Comparison of ENCODE assay signal across 22 cellular contexts in the genomic region with DNA sequence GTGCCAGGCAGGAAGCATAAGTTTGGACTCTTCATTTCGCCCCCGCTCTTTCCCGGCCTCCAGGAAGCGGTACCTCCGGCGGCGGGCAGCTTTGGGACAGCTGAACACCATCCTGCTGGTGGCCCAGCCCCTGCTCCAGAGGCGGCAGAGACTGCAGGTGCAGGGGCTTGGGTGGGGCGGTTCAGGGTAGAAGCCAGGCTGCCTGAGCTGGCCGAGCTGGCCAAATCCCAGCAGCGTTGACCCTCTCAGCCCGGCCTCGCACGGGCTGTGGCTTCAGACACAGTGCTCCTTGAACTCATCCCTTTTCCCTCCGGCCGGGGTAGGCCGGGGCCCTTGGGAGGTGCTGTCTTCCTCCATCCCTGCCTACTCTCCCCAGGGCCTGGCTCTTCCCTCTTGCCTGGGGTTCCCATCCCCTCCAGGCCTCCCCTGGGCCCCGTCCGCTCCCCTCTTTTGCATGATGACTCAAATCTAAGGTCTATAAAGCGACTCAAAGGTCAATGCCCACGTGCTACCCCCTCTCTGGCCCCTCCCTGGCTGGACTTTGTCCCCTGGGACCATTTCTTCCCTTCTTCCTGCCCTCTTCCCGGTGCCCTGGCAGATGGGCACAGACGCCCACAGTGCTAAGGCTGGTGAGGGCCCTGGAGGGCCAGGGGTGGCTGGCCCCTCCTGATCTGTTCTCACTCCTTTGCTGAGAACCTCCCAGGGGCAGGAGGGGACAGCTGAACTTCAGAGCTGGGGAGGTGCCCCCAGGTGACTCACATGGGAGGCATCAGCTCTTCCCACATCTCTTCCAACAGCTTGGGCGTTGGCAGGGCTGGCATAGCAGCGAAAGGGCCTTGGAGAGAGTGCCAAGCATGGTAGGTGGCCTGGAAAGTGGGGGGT. TPM values are rescaled to one million over a fixed set of nuclear protein-coding genes. Genes with fewer than 3 reads are reported as not detected.
DNase-seq lines count a peak whose midpoint lies in the region; ATAC-seq, FAIRE-seq and TF ChIP-seq lines count a peak whose summit lies in the region.
"Had no signal": no experiment of that assay in that cellular context is flagged by ENCODE, and none has a peak within 500 bp of the region (broad histone marks: within the 10 kb centered on the region; RNA-seq: fewer than 3 reads in every experiment).

No MANE protein-coding gene starts in this region.

- CTCF ChIA-PET in mammary epithelial cell (lab: Charles Lee; ENCODE audit: low non-redundant PET): no interaction called here

- no peak for TF ChIP-seq POLR2A in H54 (IDR thresholded peaks at IDR 0.05; ENCODE audit: low read depth, low read length)

- H3K79me2 ChIP-seq in mammary epithelial cell (ENCODE audit: insufficient read depth, low read length): no peaks in the 10 kb centered on the region

- H3K36me3 Mint-ChIP-seq in stimulated activated memory B cell treated with anti-CD40 and anti-IgM and Interleukin-4, amounts not matched to agents 10 μg/mL and 1 μg/mL and 100 μg/mL, for 72 hours: no peaks in the 10 kb centered on the region

- no peak overlapping the region for H3K4me3 ChIP-seq in mammary epithelial cell (replicated peaks in 1 of 3; ENCODE audit: insufficient read depth in 1 of 3, low read depth in 2 of 3, low read length in 3 of 3)
- H3K4me3 ChIP-seq: ascending aorta, HAP-1, ovary, thoracic aorta had no signal

- in situ Hi-C loops in mammary epithelial cell (cut with MboI; ENCODE audit: low sequenced_read_pairs in 2 of 2): no loop called here

- H3K9me3 Mint-ChIP-seq in stimulated activated memory B cell treated with anti-CD40 and anti-IgM and Interleukin-4, amounts not matched to agents 10 μg/mL and 1 μg/mL and 100 μg/mL, for 72 hours: no peaks in the 10 kb centered on the region

- no peaks in the 10 kb centered on the region for H3K36me3 ChIP-seq in mammary epithelial cell (ENCODE audit: insufficient read depth, low read length)
- H3K36me3 ChIP-seq: HAP-1, ovary, thoracic aorta had no signal

- no peaks in the 10 kb centered on the region for H3K27me3 Mint-ChIP-seq in stimulated activated memory B cell treated with anti-CD40 and anti-IgM and Interleukin-4, amounts not matched to agents 10 μg/mL and 1 μg/mL and 100 μg/mL, for 72 hours
- H3K27me3 Mint-ChIP-seq: activated CD4-positive, alpha-beta T cell treated with anti-CD3 and anti-CD28 coated beads for 36 hours had no signal

- no peak overlapping the region for H3K4me3 Mint-ChIP-seq in stimulated activated memory B cell treated with anti-CD40 and anti-IgM and Interleukin-4, amounts not matched to agents 10 μg/mL and 1 μg/mL and 100 μg/mL, for 72 hours
- H3K4me3 Mint-ChIP-seq: activated CD4-positive, alpha-beta T cell treated with anti-CD3 and anti-CD28 coated beads for 36 hours had no signal

- H2AFZ ChIP-seq in mammary epithelial cell (ENCODE audit: low read depth, low read length): no peak overlapping the region

- peaks cover 8% of the 10 kb centered on the region for H3K4me1 Mint-ChIP-seq in stimulated activated memory B cell treated with anti-CD40 and anti-IgM and Interleukin-4, amounts not matched to agents 10 μg/mL and 1 μg/mL and 100 μg/mL, for 72 hours

- H3K4me2 ChIP-seq in mammary epithelial cell (ENCODE audit: insufficient read depth, low read depth, low read length): no peak overlapping the region

- H3K9me3 ChIP-seq in mammary epithelial cell (replicated peaks; ENCODE audit: insufficient read depth, low read length): no peaks in the 10 kb centered on the region
- H3K9me3 ChIP-seq: ascending aorta, HAP-1, ovary, thoracic aorta had no signal

- peak; percentile 91 for FAIRE-seq in H54 (lab: Jason Lieb, UNC)
- FAIRE-seq in RCC 7860 (lab: Jason Lieb, UNC): no peak

- peaks cover 1% of the 10 kb centered on the region for H4K20me1 ChIP-seq in mammary epithelial cell (ENCODE audit: insufficient read depth, low read length)

- 84% methylated on average over 22 of the region's 25 CpGs for WGBS in mammary epithelial cell (ENCODE audit: low coverage, missing lambda C conversion rate)

- no peaks in the 10 kb centered on the region for H3K4me1 ChIP-seq in mammary epithelial cell (ENCODE audit: insufficient read depth, low read length)
- H3K4me1 ChIP-seq in foreskin keratinocyte: no peaks in the 10 kb centered on the region
- H3K4me1 ChIP-seq: ascending aorta, HAP-1 had no signal

- BruUV-seq in mammary epithelial cell (replicated peaks; lab: Mats Ljungman, UMichigan): no TSS peak

- dilution Hi-C loops in mammary epithelial cell (cut with HindIII; ENCODE audit: low sequenced_read_pairs): no loop called here

- no peak overlapping the region for H3K9ac ChIP-seq in mammary epithelial cell (ENCODE audit: insufficient read depth, low read length)

- H3K27ac ChIP-seq in mammary epithelial cell (ENCODE audit: insufficient read depth, low read depth, low read length): no peak overlapping the region
- H3K27ac ChIP-seq in foreskin keratinocyte: no peak overlapping the region
- H3K27ac ChIP-seq: ascending aorta, ovary, thoracic aorta had no signal

- TF ChIP-seq CTCF in mammary epithelial cell (conservative IDR thresholded peaks at IDR 0.05 in 1 of 2, IDR thresholded peaks at IDR 0.05 in 1 of 2; ENCODE audit: extremely low read depth in 1 of 2, insufficient read depth in 1 of 2, low read depth in 1 of 2, low read length in 2 of 2) (no peak), foreskin keratinocyte (conservative IDR thresholded peaks at IDR 0.05) (no peak)

- peak; percentile 96 for DNase-seq in H54 (ENCODE audit: insufficient read length, low spot score)
- peak; percentile 27 for DNase-seq in RCC 7860 (ENCODE audit: low spot score)
- no peak for DNase-seq in left lobe of liver (ENCODE audit: low spot score)
- DNase-seq in mammary epithelial cell: no peak
- DNase-seq in stimulated activated naive CD4-positive, alpha-beta T cell treated with Interleukin-2 at 50 U/mL for 16 hours (lab: John Stamatoyannopoulos, UW): no peak
- DNase-seq in RKO (ENCODE audit: low spot score): no peak
- no peak for DNase-seq in foreskin keratinocyte
- DNase-seq: activated CD4-positive, alpha-beta T cell treated with anti-CD3 and anti-CD28 coated beads for 36 hours; activated CD8-positive, alpha-beta memory T cell treated with anti-CD3 and anti-CD28 coated beads, Interleukin-2, amount 50 U/mL, for 4 hours; activated naive CD4-positive, alpha-beta T cell; DMS153; NCI-H1694; NK-92 treated with Interleukin-12 subunit alpha and Interleukin-12 subunit beta, amount 100 ng/mL, for 24 hours; ovary; SIG-M5 had no signal

- H3K27me3 ChIP-seq in mammary epithelial cell (ENCODE audit: insufficient read depth, low read length) (peaks cover 2% of the 10 kb centered on the region), foreskin keratinocyte (peaks cover 4% of the 10 kb centered on the region)
- H3K27me3 ChIP-seq: ascending aorta, ovary had no signal

- peak; percentile 50 for ATAC-seq in left lobe of liver
- ATAC-seq in stimulated activated memory B cell treated with anti-CD40 and anti-IgM and Interleukin-4, amounts not matched to agents 10 μg/mL and 1 μg/mL and 100 μg/mL, for 72 hours: peak; percentile 34
- no peak for ATAC-seq in foreskin keratinocyte
- ATAC-seq: activated CD4-positive, alpha-beta T cell treated with anti-CD3 and anti-CD28 coated beads for 36 hours had no signal

- intact Hi-C loops in mammary epithelial cell (cut with micrococcal nuclease): no loop called here

- peak overlapping the region; percentile 48 for H3K27ac Mint-ChIP-seq in stimulated activated memory B cell treated with anti-CD40 and anti-IgM and Interleukin-4, amounts not matched to agents 10 μg/mL and 1 μg/mL and 100 μg/mL, for 72 hours
- H3K27ac Mint-ChIP-seq: activated CD4-positive, alpha-beta T cell treated with anti-CD3 and anti-CD28 coated beads for 36 hours had no signal

RNA-seq across cellular contexts. Expression of a gene that starts 22.7 kb away (rescaled TPM):
- total RNA-seq in left lobe of liver (34.2 TPM), mammary epithelial cell (1 to 10 TPM; 5.2 to 5.8 TPM), foreskin keratinocyte (0.67 and 0.75 TPM in 2 replicates)
- polyA plus RNA-seq in mammary epithelial cell (0.31 TPM), foreskin keratinocyte (0.23 and 1.00 TPM in 2 replicates)
- not detected for polyA minus RNA-seq in mammary epithelial cell

RNA-seq across cellular contexts. Expression of a gene that starts 22.9 kb away (rescaled TPM):
- total RNA-seq in left lobe of liver: 0.13 TPM
- total RNA-seq in mammary epithelial cell: not detected
- 0.03 TPM for polyA plus RNA-seq in mammary epithelial cell
- polyA minus RNA-seq in mammary epithelial cell: not detected
- total RNA-seq in foreskin keratinocyte: not detected in 2 replicates
- 0.06 TPM in 1 of 2 replicates, not detected in the other for polyA plus RNA-seq in foreskin keratinocyte
- total RNA-seq: ascending aorta, chondrocyte, HT1080 had no signal
- polyA plus RNA-seq: BJ had no signal

RNA-seq across cellular contexts. Expression of a gene that starts 56.6 kb away (rescaled TPM):
- total RNA-seq in left lobe of liver: 26.0 TPM
- total RNA-seq in mammary epithelial cell: 10 to 100 TPM; 25.3 to 34.8 TPM
- polyA plus RNA-seq in mammary epithelial cell: 14.5 TPM
- 27.2 TPM for polyA minus RNA-seq in mammary epithelial cell
- total RNA-seq in foreskin keratinocyte: 26.3 and 27.4 TPM in 2 replicates
- 19.5 and 20.5 TPM in 2 replicates for polyA plus RNA-seq in foreskin keratinocyte

RNA-seq across cellular contexts. Expression of a gene that starts 56.8 kb away (rescaled TPM):
- total RNA-seq in left lobe of liver (31.6 TPM), mammary epithelial cell (100 to 1,000 TPM in 1 of 2 donors, 10 to 100 TPM in 1; 49.0 to 105 TPM), foreskin keratinocyte (95.0 and 96.3 TPM in 2 replicates)
- polyA plus RNA-seq in mammary epithelial cell (85.8 TPM), foreskin keratinocyte (113 and 118 TPM in 2 replicates)
- 78.9 TPM for polyA minus RNA-seq in mammary epithelial cell

Comparison
In these comparisons a context has a peak if more than half of its experiments do, and no peak if none do; other contexts are left out.
1. DNase-seq: peak in H54 (single experiment) and RCC 7860 (single experiment); none in left lobe of liver (single experiment), mammary epithelial cell (single experiment), stimulated activated naive CD4-positive, alpha-beta T cell treated with Interleukin-2 at 50 U/mL for 16 hours (single experiment), RKO (single experiment) and foreskin keratinocyte (0 of 2).